8 cellular contexts compared by ENCODE assay signal in genomic region chr2:241559489-241560180, GRCh38. TPM values are rescaled to one million over a fixed set of nuclear protein-coding genes. Genes with fewer than 3 reads are reported as not detected.
DNase-seq lines count a peak whose midpoint lies in the region; ATAC-seq and TF ChIP-seq lines count a peak whose summit lies in the region.

No MANE protein-coding gene starts in this region.

- peak overlapping the region in 3 of 4 donors; percentile 57 to 74 (median 64) for H3K27ac ChIP-seq in body of pancreas

- no peak for TF ChIP-seq POLR2A in body of pancreas (IDR thresholded peaks at IDR 0.05)

- 0 to 6% methylated on average over 1 to 51 of the region's 52 CpGs for WGBS in body of pancreas, 2 donors

- no peaks in the 10 kb centered on the region for H3K27me3 ChIP-seq in body of pancreas

- no peaks in the 10 kb centered on the region for H3K9me3 ChIP-seq in body of pancreas

- peaks cover 32% of the 10 kb centered on the region for H3K4me1 ChIP-seq in body of pancreas

- no peak for TF ChIP-seq CTCF in body of pancreas (IDR thresholded peaks at IDR 0.05)

- no peaks in the 10 kb centered on the region for H3K36me3 ChIP-seq in body of pancreas (replicated peaks in 1 of 2; ENCODE audit: insufficient read depth in 1 of 2, low read depth in 2 of 2)

- ATAC-seq in body of pancreas (peak; percentile 62), GM21390 (IDR thresholded peaks at IDR 0.05; ENCODE audit: unreplicated experiment) (no peak), GM21528 (IDR thresholded peaks at IDR 0.05; ENCODE audit: low FRiP score, unreplicated experiment) (no peak)

- H3K4me3 ChIP-seq in body of pancreas: peak overlapping the region; percentile 51 to 57
- H3K4me3 ChIP-seq in iPS-11a (ENCODE audit: low read depth, low read length): peak overlapping the region; percentile 67

- intact Hi-C loops in body of pancreas (cut with DNase I): no loop called here

- DNase-seq in C1 segment of cervical spinal cord (lab: John Stamatoyannopoulos, UW) (peak in 12 of 14 donors; percentile 42 to 88 (median 74)), HuH-7.5 (ENCODE audit: low spot score) (peak; percentile 83), body of pancreas (peak; percentile 33 to 57 (median 36)), pulmonary artery endothelial cell (ENCODE audit: low read depth, low spot score) (peak; percentile 41), GOT3 (lab: John Stamatoyannopoulos, UW) (no peak)

RNA-seq across cellular contexts. Expression of gene BOK, which starts 1.1 kb away (rescaled TPM):
- total RNA-seq in body of pancreas: 10 to 100 TPM; 33.2 to 62.3 TPM
- total RNA-seq in pulmonary artery endothelial cell: 39.4 and 57.5 TPM in 2 replicates

RNA-seq across cellular contexts. Expression of gene STK25, which starts 51.3 kb away (rescaled TPM):
- total RNA-seq in body of pancreas (100 to 1,000 TPM; 129 to 144 TPM), pulmonary artery endothelial cell (324 and 396 TPM in 2 replicates)
